In the genomic region with DNA sequence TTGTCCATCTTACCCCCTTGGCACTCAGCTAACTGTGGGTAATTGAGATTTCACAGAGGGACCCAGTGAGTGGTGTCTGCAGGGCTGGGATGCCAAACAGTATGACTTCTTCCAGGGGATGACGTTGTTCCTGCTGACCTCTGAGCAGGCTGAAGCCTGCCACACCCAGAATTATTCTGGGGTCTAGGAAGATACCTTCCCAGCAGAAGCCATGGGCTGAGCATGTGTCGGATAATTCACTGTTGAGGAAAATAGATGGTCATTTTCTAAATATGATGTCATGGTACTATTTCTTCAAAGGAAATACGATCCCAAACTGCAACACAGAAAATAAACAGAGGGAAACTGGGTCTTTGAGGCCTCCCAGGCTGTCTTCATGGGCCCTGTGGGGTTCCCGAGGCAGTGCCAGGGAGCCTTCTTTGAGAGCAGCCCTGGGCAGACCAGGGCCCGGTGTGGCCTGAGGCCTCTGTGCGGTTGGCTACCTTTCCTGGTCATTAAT, we compare ENCODE assay signal across 2 cellular contexts.
TF ChIP-seq lines count a peak whose summit lies in the region.

No MANE protein-coding gene starts in this region.

TF ChIP-seq in SK-N-SH treated with all-trans-retinoic acid at 6 μM for 48 hours, 23 proteins besides CTCF, POLR2A, EP300 and RAD21 (continued from another document):
- TF ChIP-seq, protein P1, sequence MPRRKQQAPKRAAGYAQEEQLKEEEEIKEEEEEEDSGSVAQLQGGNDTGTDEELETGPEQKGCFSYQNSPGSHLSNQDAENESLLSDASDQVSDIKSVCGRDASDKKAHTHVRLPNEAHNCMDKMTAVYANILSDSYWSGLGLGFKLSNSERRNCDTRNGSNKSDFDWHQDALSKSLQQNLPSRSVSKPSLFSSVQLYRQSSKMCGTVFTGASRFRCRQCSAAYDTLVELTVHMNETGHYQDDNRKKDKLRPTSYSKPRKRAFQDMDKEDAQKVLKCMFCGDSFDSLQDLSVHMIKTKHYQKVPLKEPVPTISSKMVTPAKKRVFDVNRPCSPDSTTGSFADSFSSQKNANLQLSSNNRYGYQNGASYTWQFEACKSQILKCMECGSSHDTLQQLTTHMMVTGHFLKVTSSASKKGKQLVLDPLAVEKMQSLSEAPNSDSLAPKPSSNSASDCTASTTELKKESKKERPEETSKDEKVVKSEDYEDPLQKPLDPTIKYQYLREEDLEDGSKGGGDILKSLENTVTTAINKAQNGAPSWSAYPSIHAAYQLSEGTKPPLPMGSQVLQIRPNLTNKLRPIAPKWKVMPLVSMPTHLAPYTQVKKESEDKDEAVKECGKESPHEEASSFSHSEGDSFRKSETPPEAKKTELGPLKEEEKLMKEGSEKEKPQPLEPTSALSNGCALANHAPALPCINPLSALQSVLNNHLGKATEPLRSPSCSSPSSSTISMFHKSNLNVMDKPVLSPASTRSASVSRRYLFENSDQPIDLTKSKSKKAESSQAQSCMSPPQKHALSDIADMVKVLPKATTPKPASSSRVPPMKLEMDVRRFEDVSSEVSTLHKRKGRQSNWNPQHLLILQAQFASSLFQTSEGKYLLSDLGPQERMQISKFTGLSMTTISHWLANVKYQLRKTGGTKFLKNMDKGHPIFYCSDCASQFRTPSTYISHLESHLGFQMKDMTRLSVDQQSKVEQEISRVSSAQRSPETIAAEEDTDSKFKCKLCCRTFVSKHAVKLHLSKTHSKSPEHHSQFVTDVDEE (CRISPR knock-in tag; IDR thresholded peaks at IDR 0.05): no peak
- TF ChIP-seq, protein P2, sequence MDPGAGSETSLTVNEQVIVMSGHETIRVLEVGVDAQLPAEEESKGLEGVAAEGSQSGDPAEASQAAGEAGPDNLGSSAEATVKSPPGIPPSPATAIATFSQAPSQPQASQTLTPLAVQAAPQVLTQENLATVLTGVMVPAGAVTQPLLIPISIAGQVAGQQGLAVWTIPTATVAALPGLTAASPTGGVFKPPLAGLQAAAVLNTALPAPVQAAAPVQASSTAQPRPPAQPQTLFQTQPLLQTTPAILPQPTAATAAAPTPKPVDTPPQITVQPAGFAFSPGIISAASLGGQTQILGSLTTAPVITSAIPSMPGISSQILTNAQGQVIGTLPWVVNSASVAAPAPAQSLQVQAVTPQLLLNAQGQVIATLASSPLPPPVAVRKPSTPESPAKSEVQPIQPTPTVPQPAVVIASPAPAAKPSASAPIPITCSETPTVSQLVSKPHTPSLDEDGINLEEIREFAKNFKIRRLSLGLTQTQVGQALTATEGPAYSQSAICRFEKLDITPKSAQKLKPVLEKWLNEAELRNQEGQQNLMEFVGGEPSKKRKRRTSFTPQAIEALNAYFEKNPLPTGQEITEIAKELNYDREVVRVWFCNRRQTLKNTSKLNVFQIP (CRISPR knock-in tag; IDR thresholded peaks at IDR 0.05; ENCODE audit: borderline replicate concordance, low read depth): no peak
- TF ChIP-seq ARNTL (CRISPR knock-in tag; IDR thresholded peaks at IDR 0.05; ENCODE audit: borderline replicate concordance, low read depth): no peak
- no peak for TF ChIP-seq OSR1 (CRISPR knock-in tag; IDR thresholded peaks at IDR 0.05)

TF ChIP-seq in SK-N-SH, 30 proteins besides CTCF, POLR2A, EP300 and RAD21 (continued from another document):
- TF ChIP-seq, protein P3, sequence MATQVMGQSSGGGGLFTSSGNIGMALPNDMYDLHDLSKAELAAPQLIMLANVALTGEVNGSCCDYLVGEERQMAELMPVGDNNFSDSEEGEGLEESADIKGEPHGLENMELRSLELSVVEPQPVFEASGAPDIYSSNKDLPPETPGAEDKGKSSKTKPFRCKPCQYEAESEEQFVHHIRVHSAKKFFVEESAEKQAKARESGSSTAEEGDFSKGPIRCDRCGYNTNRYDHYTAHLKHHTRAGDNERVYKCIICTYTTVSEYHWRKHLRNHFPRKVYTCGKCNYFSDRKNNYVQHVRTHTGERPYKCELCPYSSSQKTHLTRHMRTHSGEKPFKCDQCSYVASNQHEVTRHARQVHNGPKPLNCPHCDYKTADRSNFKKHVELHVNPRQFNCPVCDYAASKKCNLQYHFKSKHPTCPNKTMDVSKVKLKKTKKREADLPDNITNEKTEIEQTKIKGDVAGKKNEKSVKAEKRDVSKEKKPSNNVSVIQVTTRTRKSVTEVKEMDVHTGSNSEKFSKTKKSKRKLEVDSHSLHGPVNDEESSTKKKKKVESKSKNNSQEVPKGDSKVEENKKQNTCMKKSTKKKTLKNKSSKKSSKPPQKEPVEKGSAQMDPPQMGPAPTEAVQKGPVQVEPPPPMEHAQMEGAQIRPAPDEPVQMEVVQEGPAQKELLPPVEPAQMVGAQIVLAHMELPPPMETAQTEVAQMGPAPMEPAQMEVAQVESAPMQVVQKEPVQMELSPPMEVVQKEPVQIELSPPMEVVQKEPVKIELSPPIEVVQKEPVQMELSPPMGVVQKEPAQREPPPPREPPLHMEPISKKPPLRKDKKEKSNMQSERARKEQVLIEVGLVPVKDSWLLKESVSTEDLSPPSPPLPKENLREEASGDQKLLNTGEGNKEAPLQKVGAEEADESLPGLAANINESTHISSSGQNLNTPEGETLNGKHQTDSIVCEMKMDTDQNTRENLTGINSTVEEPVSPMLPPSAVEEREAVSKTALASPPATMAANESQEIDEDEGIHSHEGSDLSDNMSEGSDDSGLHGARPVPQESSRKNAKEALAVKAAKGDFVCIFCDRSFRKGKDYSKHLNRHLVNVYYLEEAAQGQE (IDR thresholded peaks at IDR 0.05; ENCODE audit: low read depth, low read length): no peak
- TF ChIP-seq TCF12 (IDR thresholded peaks at IDR 0.05): no peak
- no peak for TF ChIP-seq RCOR1 (IDR thresholded peaks at IDR 0.05; ENCODE audit: low read length)
- TF ChIP-seq EZH2phosphoT487 (IDR thresholded peaks at IDR 0.05; ENCODE audit: borderline replicate concordance, low read depth): no peak
- TF ChIP-seq NRF1 (IDR thresholded peaks at IDR 0.05; ENCODE audit: low read depth, low read length): no peak
- TF ChIP-seq NFIC (IDR thresholded peaks at IDR 0.05; ENCODE audit: borderline replicate concordance): no peak
- TF ChIP-seq, protein P4, sequence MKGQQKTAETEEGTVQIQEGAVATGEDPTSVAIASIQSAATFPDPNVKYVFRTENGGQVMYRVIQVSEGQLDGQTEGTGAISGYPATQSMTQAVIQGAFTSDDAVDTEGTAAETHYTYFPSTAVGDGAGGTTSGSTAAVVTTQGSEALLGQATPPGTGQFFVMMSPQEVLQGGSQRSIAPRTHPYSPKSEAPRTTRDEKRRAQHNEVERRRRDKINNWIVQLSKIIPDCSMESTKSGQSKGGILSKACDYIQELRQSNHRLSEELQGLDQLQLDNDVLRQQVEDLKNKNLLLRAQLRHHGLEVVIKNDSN (IDR thresholded peaks at IDR 0.05; ENCODE audit: borderline replicate concordance, low read depth): no peak
